ENCODE assay signal across 24 cellular contexts in genomic region chr7:108073305-108074070, GRCh38. TPM values are rescaled to one million over a fixed set of nuclear protein-coding genes. Genes with fewer than 3 reads are reported as not detected.
DNase-seq lines count a peak whose midpoint lies in the region; ATAC-seq, FAIRE-seq and TF ChIP-seq lines count a peak whose summit lies in the region.
"Had no signal": no experiment of that assay in that cellular context is flagged by ENCODE, and none has a peak within 500 bp of the region (broad histone marks: within the 10 kb centered on the region; RNA-seq: fewer than 3 reads in every experiment).

No MANE protein-coding gene starts in this region.

- H3K79me2 ChIP-seq in HepG2 (ENCODE audit: insufficient read depth, low read length): no peaks in the 10 kb centered on the region

- H3K27me3 ChIP-seq in psoas muscle (ENCODE audit: insufficient read depth in 3 of 3, low read length in 2 of 3) (peaks cover 0 to 3% (median 0%) of the 10 kb centered on the region in 3 donors), HepG2 (ENCODE audit: control insufficient read depth in 1 of 2, insufficient read depth in 2 of 2, low read length in 2 of 2) (no peaks in the 10 kb centered on the region; a peak in 1 of 5 replicates)
- H3K27me3 ChIP-seq: BLaER1 had no signal

- H3K36me3 ChIP-seq in psoas muscle (ENCODE audit: insufficient read depth in 1 of 2, low read depth in 1 of 2) (no peaks in the 10 kb centered on the region), HepG2 (replicated peaks in 1 of 2; ENCODE audit: control insufficient read depth in 1 of 2, insufficient read depth in 2 of 2, low read length in 2 of 2) (no peaks in the 10 kb centered on the region)
- H3K36me3 ChIP-seq: BLaER1, HAP-1 had no signal

- no peaks in the 10 kb centered on the region for H4K20me1 ChIP-seq in HepG2 (ENCODE audit: insufficient read depth, low read length)
- H4K20me1 ChIP-seq: BLaER1 had no signal

- TF ChIP-seq CTCF in psoas muscle (IDR thresholded peaks at IDR 0.05) (no peak), HepG2 (CRISPR knock-in tag; IDR thresholded peaks at IDR 0.05) (no peak)

- ATAC-seq in esophagus mucosa: peak; percentile 32
- ATAC-seq in psoas muscle: no peak
- no peak for ATAC-seq in HepG2
- ATAC-seq: CD8-positive, alpha-beta T cell; GM12878 had no signal

- no peak overlapping the region for H3K4me2 ChIP-seq in HepG2 (ENCODE audit: low read depth, low read length)
- H3K4me2 ChIP-seq: BLaER1 had no signal

- in situ Hi-C loops in HepG2 (cut with HindIII; ENCODE audit: extremely low pct_ligation_motif_present, low pct_unique_long_range_greater_than_20kb): no loop called here

- no peak overlapping the region for H3K4me3 ChIP-seq in psoas muscle
- no peak overlapping the region for H3K4me3 ChIP-seq in HepG2 (replicated peaks in 1 of 3; ENCODE audit: insufficient read depth in 1 of 3, low read depth in 2 of 3, low read length in 3 of 3)
- H3K4me3 ChIP-seq: BLaER1, GM12878, HAP-1 had no signal

- POLR2A ChIA-PET in HepG2 (lab: Yijun Ruan, JAX): no interaction called here

- H3K9ac ChIP-seq in HepG2 (ENCODE audit: insufficient read depth, low read depth, low read length): no peak overlapping the region
- H3K9ac ChIP-seq: BLaER1 had no signal

- TF ChIP-seq RAD21 in HepG2 (CRISPR knock-in tag; IDR thresholded peaks at IDR 0.05): no peak

- H3K27ac ChIP-seq in psoas muscle (no peak overlapping the region), HepG2 (ENCODE audit: extremely low read length, insufficient read depth, low read length) (no peak overlapping the region)
- H3K27ac ChIP-seq: BLaER1, HL-60 had no signal

- no peak for TF ChIP-seq EP300 in HepG2 (IDR thresholded peaks at IDR 0.05; ENCODE audit: low read depth in 2 of 2, low read length in 2 of 2)
- no peak for TF ChIP-seq EP300 in HepG2 (CRISPR knock-in tag; IDR thresholded peaks at IDR 0.05; ENCODE audit: borderline replicate concordance)

- CTCF ChIA-PET in HepG2 (lab: Yijun Ruan, JAX; ENCODE audit: low intra/inter-chr PET ratio, low total read pairs): no interaction called here

- H3K4me1 ChIP-seq in psoas muscle: no peaks in the 10 kb centered on the region
- H3K4me1 ChIP-seq in HepG2 (ENCODE audit: insufficient read depth, low read length): no peaks in the 10 kb centered on the region
- H3K4me1 ChIP-seq: HAP-1 had no signal

- 50 to 60% (median 52%) methylated on average over 3 of the region's 3 CpGs for WGBS in psoas muscle, 3 donors
- 29% methylated on average over 1 of the region's 3 CpGs for WGBS in HepG2 (ENCODE audit: low lambda C conversion rate)

- FAIRE-seq in HepG2 (lab: Jason Lieb, UNC): no peak
- FAIRE-seq: D721Med, GM12878, GM18507, HTR-8/SVneo had no signal

- DNase-seq in DMS 273 (lab: John Stamatoyannopoulos, UW; ENCODE audit: unreplicated experiment) (peak; percentile 98), NCI-H524 treated with DMSO at 0.1 percent for 48 hours (lab: John Stamatoyannopoulos, UW) (peak; percentile 86), myocyte (ENCODE audit: low read depth) (peak; percentile 49), activated gamma-delta T cell (lab: John Stamatoyannopoulos, UW) (no peak), psoas muscle (no peak), SW480 (ENCODE audit: low spot score) (no peak), HepG2 (ENCODE audit: low spot score) (no peak)
- DNase-seq: CD8-positive, alpha-beta T cell; DND-41; GDM1; NCI-H1930; NCI-H510A treated with DMSO at 0.1 percent for 48 hours; NK-92 treated with Interleukin-12 subunit alpha and Interleukin-12 subunit beta, amount 100 ng/mL, for 24 hours; SIG-M5 had no signal

- no TSS peak for BruUV-seq in HepG2 (replicated peaks; lab: Mats Ljungman, UMichigan)

- no peak for TF ChIP-seq POLR2A in HepG2 (IDR thresholded peaks at IDR 0.05; ENCODE audit: insufficient read depth in 1 of 2, low read depth in 2 of 2, low read length in 2 of 2)

- intact Hi-C loops in psoas muscle (cut with DNase I): no loop called here
- intact Hi-C loops in HepG2 (cut with micrococcal nuclease; ENCODE audit: unreplicated experiment): no loop called here

- H2AFZ ChIP-seq in HepG2 (ENCODE audit: low read length): no peak overlapping the region

- H3K9me3 ChIP-seq in psoas muscle (no peaks in the 10 kb centered on the region), HepG2 (ENCODE audit: low read length) (no peaks in the 10 kb centered on the region)
- H3K9me3 ChIP-seq: BLaER1, HAP-1 had no signal

TF ChIP-seq in HepG2, 621 proteins besides CTCF, POLR2A, EP300 and RAD21:
- no peak for TF ChIP-seq HINFP (CRISPR knock-in tag; IDR thresholded peaks at IDR 0.05; ENCODE audit: low read depth)
TF ChIP-seq in HepG2: peak in this region for 0.

RNA-seq across cellular contexts. Expression of gene LAMB4, which starts 56.7 kb away (rescaled TPM):
- total RNA-seq in esophagus mucosa (1.1 TPM), myocyte (0.16 TPM in 1 of 2 replicates, not detected in the other), psoas muscle (under 1 TPM in 2 of 4 donors, not detected in 2; 0.27 to 0.51 TPM), HepG2 (2016; rRNA removed; fragmentation: Illumina TruSeq; extraction: Trizol) (not detected in 2 replicates)
- polyA plus RNA-seq in myocyte (2012): 0.03 TPM
- polyA plus RNA-seq in psoas muscle (under 1 TPM; 0.01 to 0.34 (median 0.27) TPM), HepG2 (2011; rRNA removed) (0.05 TPM in 1 of 2 replicates, not detected in the other)
- total RNA-seq in HepG2 (2016; cell fraction: cytosol; rRNA removed; fragmentation: Illumina TruSeq; extraction: Trizol; ENCODE audit: low read depth): not detected in 2 replicates
- total RNA-seq in HepG2 (2016; cell fraction: insoluble cytoplasmic fraction; rRNA removed; fragmentation: Illumina TruSeq; extraction: Trizol): not detected in 2 replicates
- not detected in 2 replicates for total RNA-seq in HepG2 (2016; cell fraction: membrane; rRNA removed; fragmentation: Illumina TruSeq; extraction: Trizol)
- not detected in 2 replicates for total RNA-seq in HepG2 (2016; cell fraction: nucleus; rRNA removed; fragmentation: Illumina TruSeq; extraction: Trizol)
- polyA plus RNA-seq in HepG2 (2011; cell fraction: cytosol; rRNA removed): 0.11 and 0.12 TPM in 2 replicates
- not detected in 2 replicates for polyA plus RNA-seq in HepG2 (2011; cell fraction: nucleus; rRNA removed)
- polyA plus RNA-seq in HepG2 (2012): 0.05 TPM in 1 of 2 replicates, not detected in the other
- not detected in 2 replicates for polyA plus RNA-seq in HepG2 (2016; cell fraction: cytosol; fragmentation: Illumina TruSeq; extraction: Trizol; ENCODE audit: low read depth)
- not detected in 2 replicates for polyA plus RNA-seq in HepG2 (2016; cell fraction: insoluble cytoplasmic fraction; fragmentation: Illumina TruSeq; extraction: Trizol; ENCODE audit: low read depth)
- not detected in 2 replicates for polyA plus RNA-seq in HepG2 (2016; cell fraction: membrane; fragmentation: Illumina TruSeq; extraction: Trizol; ENCODE audit: low read depth)
- polyA plus RNA-seq in HepG2 (2016; cell fraction: nucleus; fragmentation: Illumina TruSeq; extraction: Trizol; ENCODE audit: insufficient read depth, low read depth): not detected in 2 replicates
- not detected in 2 replicates for polyA minus RNA-seq in HepG2 (2011; rRNA and poly(A)+ RNA removed; ENCODE audit: low replicate concordance)
- polyA minus RNA-seq in HepG2 (2011; cell fraction: cytosol; rRNA and poly(A)+ RNA removed): not detected in 2 replicates
- polyA minus RNA-seq in HepG2 (2011; cell fraction: nucleus; rRNA and poly(A)+ RNA removed): not detected in 2 replicates
- total RNA-seq: A172, OCI-LY7 had no signal

Comparison
In these comparisons a context has a peak if more than half of its experiments do, and no peak if none do; other contexts are left out.
1. DNase-seq: peak in DMS 273 (single experiment), NCI-H524 treated with DMSO at 0.1 percent for 48 hours (single experiment) and myocyte (single experiment); none in activated gamma-delta T cell (single experiment), psoas muscle (0 of 2), SW480 (single experiment) and HepG2 (single experiment).